Comparison of ENCODE assay signal across 7 cellular contexts in the genomic region with DNA sequence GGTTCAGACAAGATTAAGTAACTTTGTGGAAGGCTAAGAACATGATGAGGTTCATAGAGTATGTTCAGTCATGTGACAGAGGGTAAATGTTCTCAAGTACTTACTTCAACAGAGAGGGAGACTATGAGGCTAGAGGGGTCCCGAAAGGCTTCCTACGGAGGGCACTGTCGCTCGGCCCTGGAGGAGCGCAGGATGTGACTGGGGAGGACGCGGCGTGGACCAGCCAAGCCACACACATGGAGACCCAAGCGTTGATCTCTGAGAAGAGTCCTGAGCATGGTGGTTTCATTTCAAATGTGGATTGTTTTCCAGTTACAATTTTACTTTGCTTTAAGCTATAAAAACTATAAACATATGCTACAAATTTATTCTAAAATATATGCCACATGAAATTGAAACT.
"Had no signal": no experiment of that assay in that cellular context is flagged by ENCODE, and none has a peak within 500 bp of the region (broad histone marks: within the 10 kb centered on the region; RNA-seq: fewer than 3 reads in every experiment).

No MANE protein-coding gene starts in this region.

- DNase-seq: GDM1, GF-D8 had no signal

- FAIRE-seq: G401.6, GM12878, GM12891, GM12892, GM18507 had no signal

- H3K4me3 ChIP-seq: GM12878 had no signal
